In genomic region chr6:27479319-27480182, GRCh38 we compare ENCODE assay signal across 8 cellular contexts. TPM values are rescaled to one million over a fixed set of nuclear protein-coding genes. Genes with fewer than 3 reads are reported as not detected.
DNase-seq lines count a peak whose midpoint lies in the region; ATAC-seq, FAIRE-seq and TF ChIP-seq lines count a peak whose summit lies in the region.

No MANE protein-coding gene starts in this region.

- no peaks in the 10 kb centered on the region for H3K27me3 ChIP-seq in AG04450 (ENCODE audit: control insufficient read depth, insufficient read depth, low read length)
- no peaks in the 10 kb centered on the region for H3K27me3 ChIP-seq in WERI-Rb-1 (ENCODE audit: insufficient read depth, low read depth, severe bottlenecking)
- H3K27me3 ChIP-seq in bronchial epithelial cell (ENCODE audit: control insufficient read depth, insufficient read depth, low read length), result no peaks in the 10 kb centered on the region

- DNase-seq in AG04450 (ENCODE audit: low read depth, low spot score), result peak; percentile 88
- peak; percentile 86 for DNase-seq in NCI-H2171 treated with DMSO at 0.1 percent for 48 hours (lab: John Stamatoyannopoulos, UW)
- peak; percentile 84 for DNase-seq in WERI-Rb-1
- peak; percentile 89 for DNase-seq in bronchial epithelial cell (ENCODE audit: low read depth)
- DNase-seq in stimulated activated CD4-positive, alpha-beta T cell treated with anti-CD3 and anti-CD28 coated beads, Interleukin-12 subunit alpha, Interleukin-12 subunit beta, amount 100 ng/mL, for 4 hours, result peak; percentile 83

- H3K9me3 ChIP-seq in AG04450 (ENCODE audit: control insufficient read depth, insufficient read depth, low read length), result no peaks in the 10 kb centered on the region
- no peaks in the 10 kb centered on the region for H3K9me3 ChIP-seq in WERI-Rb-1 (ENCODE audit: severe bottlenecking)

- POLR2A ChIA-PET in AG04450 (lab: Yijun Ruan, JAX), result interaction anchor here (0.6 to 1.5 kb wide), 5 partner anchors 16 to 414 kb away, joined by 3 to 6 read pairs (median 3); a partner anchor contains a TSS

- H3K27ac ChIP-seq in AG04450 (ENCODE audit: low read depth, low read length) (peak overlapping the region; percentile 99), WERI-Rb-1 (peak overlapping the region; percentile 47)

- no peak for FAIRE-seq in bronchial epithelial cell (lab: Jason Lieb, UNC)
- FAIRE-seq in islet of Langerhans (lab: Jason Lieb, UNC), result peak; percentile 75

- ATAC-seq in GM18868 (IDR thresholded peaks at IDR 0.05; ENCODE audit: unreplicated experiment), result peak; percentile 61
- peak; percentile 45 for ATAC-seq in HG03095 (IDR thresholded peaks at IDR 0.05; ENCODE audit: unreplicated experiment)

- peaks cover 4% of the 10 kb centered on the region; the same call in 1 of the 2 replicates for H3K36me3 ChIP-seq in WERI-Rb-1
- H3K36me3 ChIP-seq in bronchial epithelial cell (ENCODE audit: control insufficient read depth, insufficient read depth, low read length), result no peaks in the 10 kb centered on the region

- CTCF ChIA-PET in AG04450 (lab: Charles Lee), result interaction anchor here (0.8 to 1.8 kb wide), 5 partner anchors 22 to 884 kb away, joined by 3 to 7 read pairs (median 4); no protein-coding TSS in a partner anchor

- peak overlapping the region; percentile 80 for H3K4me3 ChIP-seq in AG04450 (ENCODE audit: low read depth, low read length)
- peak overlapping the region; percentile 63 for H3K4me3 ChIP-seq in WERI-Rb-1 (ENCODE audit: low read depth, low read length)
- H3K4me3 ChIP-seq in bronchial epithelial cell (ENCODE audit: low read depth, low read length), result peak overlapping the region; percentile 45

- TF ChIP-seq CTCF in AG04450 (IDR thresholded peaks at IDR 0.05; ENCODE audit: low read depth, low read length), result no peak
- TF ChIP-seq CTCF in WERI-Rb-1 (IDR thresholded peaks at IDR 0.05; ENCODE audit: low read depth, low read length), result no peak
- no peak for TF ChIP-seq CTCF in bronchial epithelial cell (IDR thresholded peaks at IDR 0.05; ENCODE audit: insufficient read depth, low read length, severe bottlenecking)

RNA-seq across cellular contexts. Expression of gene ZNF184, which starts 6.6 kb away (rescaled TPM):
- polyA plus RNA-seq in AG04450 (2011; rRNA removed), result 6.4 and 9.9 TPM in 2 replicates
- 5.1 and 10.0 TPM in 2 replicates for polyA minus RNA-seq in AG04450 (2011; rRNA and poly(A)+ RNA removed)
- total RNA-seq in bronchial epithelial cell, result 6.0 and 6.8 TPM in 2 replicates

Comparison
In these comparisons a context has a peak if more than half of its experiments do, and no peak if none do; other contexts are left out.
1. Peak in every context shown above with its lines: DNase-seq, ATAC-seq, H3K4me3 ChIP-seq and H3K27ac ChIP-seq.